In genomic region chr10:32347363-32347735, GRCh38 we compare ENCODE assay signal across 8 cellular contexts. TPM values are rescaled to one million over a fixed set of nuclear protein-coding genes. Genes with fewer than 3 reads are reported as not detected.
A peak's percentile ranks its signal among the peaks of the same experiment; 100 is the strongest.
DNase-seq lines count a peak whose midpoint lies in the region; ATAC-seq and TF ChIP-seq lines count a peak whose summit lies in the region.

No MANE protein-coding gene starts in this region.

- peak; percentile 28 to 65 for DNase-seq in NCI-H2081 (lab: John Stamatoyannopoulos, UW)
- no peak for DNase-seq in NCI-H2081 treated with DMSO at 0.1 percent for 48 hours (lab: John Stamatoyannopoulos, UW)
- DNase-seq in WERI-Rb-1, result no peak
- DNase-seq in heart left ventricle, result no peak
- no peak for DNase-seq in NCI-H1092 treated with DMSO at 0.1 percent for 48 hours (lab: John Stamatoyannopoulos, UW)

- H3K4me1 ChIP-seq in heart left ventricle (peaks cover 0 to 65% (median 46%) of the 10 kb centered on the region in 12 donors), skeletal muscle tissue (ENCODE audit: control insufficient read depth in 3 of 3, insufficient read depth in 3 of 3, low read length in 3 of 3) (peaks cover 25 to 49% (median 39%) of the 10 kb centered on the region in 3 donors)

- ATAC-seq in HG02884 (IDR thresholded peaks at IDR 0.05; ENCODE audit: unreplicated experiment) (peak; percentile 17), heart left ventricle (peak in 2 of 4 donors; percentile 0 to 5), esophagus mucosa (no peak)

- TF ChIP-seq CTCF in WERI-Rb-1 (IDR thresholded peaks at IDR 0.05; ENCODE audit: low read depth, low read length), result no peak
- TF ChIP-seq CTCF in heart left ventricle (IDR thresholded peaks at IDR 0.05), result peak in 1 of 12 donors; percentile 12

- peaks cover 12% of the 10 kb centered on the region for H3K36me3 ChIP-seq in WERI-Rb-1
- H3K36me3 ChIP-seq in heart left ventricle, result peaks cover 0 to 19% (median 5%) of the 10 kb centered on the region in 9 donors
- peaks cover 0 to 2% (median 0%) of the 10 kb centered on the region in 3 donors for H3K36me3 ChIP-seq in skeletal muscle tissue (ENCODE audit: control insufficient read depth in 3 of 3, insufficient read depth in 3 of 3, low read length in 3 of 3)

- H3K27ac ChIP-seq in WERI-Rb-1, result peak overlapping the region; percentile 100
- H3K27ac ChIP-seq in heart left ventricle, result peak overlapping the region; percentile 98 to 100 (median 100)
- H3K27ac ChIP-seq in skeletal muscle tissue (ENCODE audit: low read depth, low read length), result peak overlapping the region; percentile 100

- no peaks in the 10 kb centered on the region for H3K27me3 ChIP-seq in WERI-Rb-1 (ENCODE audit: insufficient read depth, low read depth, severe bottlenecking)
- H3K27me3 ChIP-seq in heart left ventricle, result no peaks in the 10 kb centered on the region
- H3K27me3 ChIP-seq in skeletal muscle tissue (ENCODE audit: control insufficient read depth in 3 of 3, insufficient read depth in 3 of 3, low read length in 3 of 3), result no peaks in the 10 kb centered on the region

- WGBS in heart left ventricle, 4 donors, result 0 to 1% (median 0%) methylated on average over 23 to 46 of the region's 46 CpGs

- no peak for TF ChIP-seq POLR2A in heart left ventricle (IDR thresholded peaks at IDR 0.05)

- H3K9me3 ChIP-seq in WERI-Rb-1 (ENCODE audit: severe bottlenecking) (no peaks in the 10 kb centered on the region), heart left ventricle (no peaks in the 10 kb centered on the region), skeletal muscle tissue (ENCODE audit: control insufficient read depth in 3 of 3, low read length in 3 of 3) (no peaks in the 10 kb centered on the region)

- intact Hi-C loops in heart left ventricle (cut with DNase I), result loop anchor here in 7 of 10 donors (2.0 to 10.0 kb wide), 11 partner anchors 19 to 293 kb away; partner anchors contain the start of gene KIF5B (in 1 of the 7)

- peak overlapping the region; percentile 87 to 100 (median 100) for H3K9ac ChIP-seq in skeletal muscle tissue (ENCODE audit: low read depth in 1 of 3, low read length in 3 of 3)

- peak overlapping the region; percentile 57 for H3K4me3 ChIP-seq in WERI-Rb-1 (ENCODE audit: low read depth, low read length)
- peak overlapping the region; percentile 64 to 100 (median 88) for H3K4me3 ChIP-seq in heart left ventricle
- H3K4me3 ChIP-seq in skeletal muscle tissue (ENCODE audit: low read length in 3 of 3), result peak overlapping the region; percentile 65 to 96 (median 96)

RNA-seq across cellular contexts. Expression of gene EPC1, which starts 0.4 kb away (rescaled TPM):
- 10 to 100 TPM; 13.0 to 26.3 (median 19.2) TPM for total RNA-seq in heart left ventricle
- polyA plus RNA-seq in heart left ventricle, result 10 to 100 TPM; 10.9 to 11.0 TPM
- 72.0 TPM for total RNA-seq in skeletal muscle tissue
- total RNA-seq in esophagus mucosa, result 15.0 TPM

Comparison
In these comparisons a context has a peak if more than half of its experiments do, and no peak if none do; other contexts are left out.
1. DNase-seq: peak in NCI-H2081 (2 of 2); none in NCI-H2081 treated with DMSO at 0.1 percent for 48 hours (single experiment), WERI-Rb-1 (single experiment), heart left ventricle (0 of 5) and NCI-H1092 treated with DMSO at 0.1 percent for 48 hours (single experiment).
2. Peak in every context shown above with its lines, with median percentiles within 50 percentile points of each other: H3K27ac ChIP-seq and H3K4me3 ChIP-seq.